ENCODE assay signal across 12 cellular contexts in genomic region chr15:31399544-31400171, GRCh38.
DNase-seq lines count a peak whose midpoint lies in the region; ATAC-seq, FAIRE-seq and TF ChIP-seq lines count a peak whose summit lies in the region.
"Had no signal": no experiment of that assay in that cellular context is flagged by ENCODE, and none has a peak within 500 bp of the region (broad histone marks: within the 10 kb centered on the region; RNA-seq: fewer than 3 reads in every experiment).

No MANE protein-coding gene starts in this region.

- peak overlapping the region; percentile 41 to 82 for H3K27ac Mint-ChIP-seq in natural killer cell treated with Interleukin-12 subunit alpha and Interleukin-12 subunit beta and Interleukin-15 and Interleukin-18, amount 100 ng/mL, for 72 hours

- no peaks in the 10 kb centered on the region for H3K9me3 Mint-ChIP-seq in natural killer cell treated with Interleukin-12 subunit alpha and Interleukin-12 subunit beta and Interleukin-15 and Interleukin-18, amount 100 ng/mL, for 72 hours

- ATAC-seq in GM12878 (peak; percentile 81), HG03196 (IDR thresholded peaks at IDR 0.05; ENCODE audit: unreplicated experiment) (no peak)
- peak; percentile 73 to 76 for ATAC-seq in natural killer cell treated with Interleukin-12 subunit alpha and Interleukin-12 subunit beta and Interleukin-15 and Interleukin-18, amount 100 ng/mL, for 72 hours

- H4K20me1 ChIP-seq in GM12878 (ENCODE audit: control insufficient read depth, insufficient read depth), result no peaks in the 10 kb centered on the region

- H3K36me3 ChIP-seq in H7 (replicated peaks; ENCODE audit: control insufficient read depth, insufficient read depth, low read length) (no peaks in the 10 kb centered on the region), GM12878 (ENCODE audit: control insufficient read depth in 2 of 2, insufficient read depth in 2 of 2, low read length in 1 of 2) (no peaks in the 10 kb centered on the region), spleen (no peaks in the 10 kb centered on the region)

- H3K27me3 Mint-ChIP-seq in natural killer cell treated with Interleukin-12 subunit alpha and Interleukin-12 subunit beta and Interleukin-15 and Interleukin-18, amount 100 ng/mL, for 72 hours, result no peaks in the 10 kb centered on the region

- TF ChIP-seq CTCF in GM12878 (IDR thresholded peaks at IDR 0.05 in 2 of 3, conservative IDR thresholded peaks at IDR 0.05 in 1 of 3; ENCODE audit: control insufficient read depth in 2 of 3, extremely low read depth in 1 of 3, insufficient read depth in 1 of 3, low read depth in 3 of 3, low read length in 3 of 3) (no peak), spleen (IDR thresholded peaks at IDR 0.05 in 8 of 11, conservative IDR thresholded peaks at IDR 0.05 in 3 of 11) (no peak)

- POLR2A ChIA-PET in GM12878 (lab: Charles Lee), result no interaction called here

- intact Hi-C loops in GM12878 (cut with micrococcal nuclease; ENCODE audit: unreplicated experiment) (no loop called here), spleen (cut with DNase I; ENCODE audit: low total_unique reads) (loop anchor here (10.0 kb wide), 1 partner anchor 65 kb away; no protein-coding TSS in a partner anchor)

- H2AFZ ChIP-seq in GM12878 (ENCODE audit: control insufficient read depth, low read depth, low read length), result no peak overlapping the region

- BruUV-seq in GM12878 (replicated peaks; lab: Mats Ljungman, UMichigan), result no TSS peak

- TF ChIP-seq EP300 in GM12878 (IDR thresholded peaks at IDR 0.05; ENCODE audit: borderline replicate concordance in 1 of 2, control insufficient read depth in 1 of 2, low read depth in 2 of 2, low read length in 2 of 2), result no peak

- no peak for FAIRE-seq in GM12878 (lab: Jason Lieb, UNC)

- peaks cover 29 to 36% of the 10 kb centered on the region in 2 donors for H3K4me1 Mint-ChIP-seq in natural killer cell treated with Interleukin-12 subunit alpha and Interleukin-12 subunit beta and Interleukin-15 and Interleukin-18, amount 100 ng/mL, for 72 hours (ENCODE audit: low read depth in 2 of 2)

- H3K36me3 Mint-ChIP-seq in natural killer cell treated with Interleukin-12 subunit alpha and Interleukin-12 subunit beta and Interleukin-15 and Interleukin-18, amount 100 ng/mL, for 72 hours, result no peaks in the 10 kb centered on the region

- SMC1A ChIA-PET in GM12878 (lab: Charles Lee; ENCODE audit: uncharacterized antibody, unreplicated experiment), result interaction anchor here (0.6 to 1.5 kb wide), 3 partner anchors 33 to 200 kb away, joined by 3 to 4 read pairs (median 3); no protein-coding TSS in a partner anchor

- in situ Hi-C loops in GM12878 (cut with MboI), result no loop called here

- H3K4me1 ChIP-seq in GM12878 (ENCODE audit: control insufficient read depth, insufficient read depth, low read length), result peaks cover 3% of the 10 kb centered on the region; the same call in 1 of the 2 replicates
- H3K4me1 ChIP-seq in spleen, result peaks cover 0 to 32% (median 23%) of the 10 kb centered on the region in 6 donors

- TF ChIP-seq POLR2A in GM12878 (IDR thresholded peaks at IDR 0.05; ENCODE audit: low read depth, low read length) (no peak), spleen (IDR thresholded peaks at IDR 0.05) (no peak)

- no peaks in the 10 kb centered on the region for H3K27me3 ChIP-seq in H7 (ENCODE audit: control insufficient read depth, insufficient read depth, low read length)
- no peaks in the 10 kb centered on the region for H3K27me3 ChIP-seq in GM12878 (replicated peaks in 1 of 2; ENCODE audit: control insufficient read depth in 2 of 2, insufficient read depth in 2 of 2, low read length in 1 of 2)
- no peaks in the 10 kb centered on the region for H3K27me3 ChIP-seq in spleen (replicated peaks in 1 of 7)

- H3K9me3 ChIP-seq in GM12878 (replicated peaks; ENCODE audit: control insufficient read depth, insufficient read depth, low read length) (no peaks in the 10 kb centered on the region; the same call in 2 of the 3 replicates), spleen (no peaks in the 10 kb centered on the region)

- no peak overlapping the region for H3K4me3 ChIP-seq in H7 (ENCODE audit: insufficient read depth, low read depth, low read length)
- H3K4me3 ChIP-seq in GM12878, result no peak overlapping the region
- H3K4me3 ChIP-seq in spleen, result no peak overlapping the region

- H3K27ac ChIP-seq in GM12878 (ENCODE audit: control insufficient read depth, insufficient read depth) (no peak overlapping the region), spleen (no peak overlapping the region)

- WGBS in GM12878 (ENCODE audit: insufficient coverage, insufficient replicate concordance, low lambda C conversion rate, missing lambda C conversion rate), result 60% methylated on average over 8 of the region's 8 CpGs
- 84 to 91% (median 84%) methylated on average over 4 to 8 of the region's 8 CpGs for WGBS in spleen, 5 donors

- DNase-seq in NCI-H345 (lab: John Stamatoyannopoulos, UW) (peak; percentile 50), NCI-H345 treated with DMSO at 0.1 percent for 48 hours (lab: John Stamatoyannopoulos, UW; ENCODE audit: unreplicated experiment) (no peak), H7 (peak; percentile 23), GM12878 (ENCODE audit: low read depth, low spot score) (no peak), spleen (no peak), ecto neural progenitor cell (ENCODE audit: low spot score) (no peak)
- DNase-seq in natural killer cell treated with Interleukin-12 subunit alpha and Interleukin-12 subunit beta and Interleukin-15 and Interleukin-18, amount 100 ng/mL, for 72 hours (ENCODE audit: low spot score), result no peak
- DNase-seq: GDM1, HCEC 1CT, NCI-H446 treated with DMSO at 0.1 percent for 48 hours, SIG-M5 had no signal

- TF ChIP-seq RAD21 in GM12878 (IDR thresholded peaks at IDR 0.05; ENCODE audit: insufficient read depth, low read depth, low read length), result no peak

- RAD21 ChIA-PET in GM12878 (lab: Charles Lee; ENCODE audit: unreplicated experiment), result interaction anchor here (1.2 to 1.8 kb wide), 2 partner anchors 35 to 38 kb away, joined by 3 to 7 read pairs; no protein-coding TSS in a partner anchor

- H3K79me2 ChIP-seq in GM12878 (ENCODE audit: control insufficient read depth, insufficient read depth, low read length), result no peaks in the 10 kb centered on the region

- H3K4me2 ChIP-seq in GM12878 (ENCODE audit: control insufficient read depth, insufficient read depth), result no peak overlapping the region

- CTCF ChIA-PET in GM12878 (lab: Yijun Ruan, JAX), result interaction anchor here (2.1 to 2.2 kb wide), 2 partner anchors 12 to 89 kb away, joined by 5 to 7 read pairs; no protein-coding TSS in a partner anchor

- no peak overlapping the region for H3K9ac ChIP-seq in GM12878 (ENCODE audit: control insufficient read depth, insufficient read depth, low read length)

- H3K4me3 Mint-ChIP-seq in natural killer cell treated with Interleukin-12 subunit alpha and Interleukin-12 subunit beta and Interleukin-15 and Interleukin-18, amount 100 ng/mL, for 72 hours, result peak overlapping the region; percentile 30

TF ChIP-seq in GM12878, 131 proteins besides CTCF, POLR2A, EP300 and RAD21 (continues in another document):
- TF ChIP-seq E4F1 (IDR thresholded peaks at IDR 0.05; ENCODE audit: borderline replicate concordance, partially characterized antibody) (no peak), NFIC (IDR thresholded peaks at IDR 0.05; ENCODE audit: low read depth, low read length) (no peak), HDGF (IDR thresholded peaks at IDR 0.05) (no peak), TCF7 (IDR thresholded peaks at IDR 0.05; ENCODE audit: borderline replicate concordance) (no peak), NR2C1 (IDR thresholded peaks at IDR 0.05) (no peak), TCF3 (IDR thresholded peaks at IDR 0.05; ENCODE audit: borderline replicate concordance, insufficient read depth, low read depth, low read length) (no peak), RFX5 (IDR thresholded peaks at IDR 0.05; ENCODE audit: low read depth, low read length) (no peak), IRF4 (IDR thresholded peaks at IDR 0.05; ENCODE audit: low read depth, low read length) (no peak), GATAD2B (conservative IDR thresholded peaks at IDR 0.05; ENCODE audit: low read depth) (no peak), HDAC2 (IDR thresholded peaks at IDR 0.05) (no peak), CHD2 (IDR thresholded peaks at IDR 0.05; ENCODE audit: borderline replicate concordance, low read depth, low read length) (no peak), ZBTB33 (IDR thresholded peaks at IDR 0.05) (no peak), ZNF384 (IDR thresholded peaks at IDR 0.05; ENCODE audit: borderline replicate concordance, low read depth, low read length) (no peak), ZNF274 (IDR thresholded peaks at IDR 0.05; ENCODE audit: insufficient read depth, insufficient read length) (no peak)

Comparison
In these comparisons a context has a peak if more than half of its experiments do, and no peak if none do; other contexts are left out.
1. DNase-seq: peak in NCI-H345 (single experiment) and H7 (single experiment); none in NCI-H345 treated with DMSO at 0.1 percent for 48 hours (single experiment), GM12878 (single experiment), natural killer cell treated with Interleukin-12 subunit alpha and Interleukin-12 subunit beta and Interleukin-15 and Interleukin-18, amount 100 ng/mL, for 72 hours (single experiment), spleen (single experiment) and ecto neural progenitor cell (single experiment).